ENCODE assay signal across 11 cellular contexts in the genomic region with DNA sequence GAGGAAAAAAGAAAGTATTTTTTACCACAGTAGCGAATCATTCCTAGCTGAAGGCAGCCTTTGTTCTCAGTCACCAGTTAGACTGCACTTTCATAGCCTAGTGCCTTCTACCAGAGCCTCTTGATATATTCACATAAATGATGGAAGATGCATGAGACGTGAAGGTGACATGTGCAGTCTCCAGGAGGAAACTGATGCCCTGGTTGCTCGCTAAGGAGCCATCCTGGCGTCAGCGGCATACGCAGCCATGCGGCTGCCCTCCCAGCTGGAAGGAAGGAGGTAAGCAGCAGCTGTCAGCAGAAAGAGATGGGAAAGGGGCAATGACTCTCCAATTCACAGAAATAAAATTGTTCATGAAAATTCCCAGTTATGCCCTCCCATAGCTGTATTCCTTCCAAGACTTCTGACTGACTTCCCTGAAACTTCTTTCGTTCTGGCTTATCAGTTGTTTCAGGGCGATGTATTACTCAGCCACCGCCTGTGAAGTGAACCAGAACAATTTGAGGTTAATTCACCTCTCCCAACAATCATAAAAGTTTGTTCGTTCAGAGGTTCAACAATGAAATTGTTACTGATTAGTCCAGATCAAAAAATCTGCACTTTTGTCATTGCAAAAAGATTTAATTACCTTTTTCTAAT.
DNase-seq lines count a peak whose midpoint lies in the region; TF ChIP-seq lines count a peak whose summit lies in the region.
"Had no signal": no experiment of that assay in that cellular context is flagged by ENCODE, and none has a peak within 500 bp of the region (broad histone marks: within the 10 kb centered on the region; RNA-seq: fewer than 3 reads in every experiment).

No MANE protein-coding gene starts in this region.

- H3K27me3 ChIP-seq in BE2C (no peaks in the 10 kb centered on the region), ovary (no peaks in the 10 kb centered on the region), HAP-1 (ENCODE audit: low read depth) (no peaks in the 10 kb centered on the region), suprapubic skin (no peaks in the 10 kb centered on the region)
- H3K27me3 ChIP-seq: BLaER1 treated with 17β-estradiol and CSF1 and Interleukin-3, amounts not matched to agents 10 nM and 100 nM had no signal

- H3K4me3 ChIP-seq in BE2C (ENCODE audit: low read depth, low read length) (peak overlapping the region; percentile 43), fibroblast of the aortic adventitia (ENCODE audit: low read depth, low read length) (peak overlapping the region; percentile 53), ovary (peak overlapping the region; percentile 28), HAP-1 (no peak overlapping the region), suprapubic skin (no peak overlapping the region)
- H3K4me3 ChIP-seq: BLaER1 treated with 17β-estradiol and CSF1 and Interleukin-3, amounts not matched to agents 10 nM and 100 nM; K562 had no signal

- H3K9me3 ChIP-seq in BE2C (no peaks in the 10 kb centered on the region), ovary (no peaks in the 10 kb centered on the region), HAP-1 (no peaks in the 10 kb centered on the region), suprapubic skin (no peaks in the 10 kb centered on the region)
- H3K9me3 ChIP-seq: BLaER1 treated with 17β-estradiol and CSF1 and Interleukin-3, amounts not matched to agents 10 nM and 100 nM had no signal

- in situ Hi-C loops in HAP-1 (cut with MboI; ENCODE audit: low sequenced_read_pairs): no loop called here

- TF ChIP-seq POLR2A in ovary (IDR thresholded peaks at IDR 0.05) (no peak), suprapubic skin (IDR thresholded peaks at IDR 0.05) (no peak)

- H3K36me3 ChIP-seq in BE2C (no peaks in the 10 kb centered on the region), ovary (no peaks in the 10 kb centered on the region), HAP-1 (replicated peaks) (no peaks in the 10 kb centered on the region), suprapubic skin (no peaks in the 10 kb centered on the region)
- H3K36me3 ChIP-seq: BLaER1 treated with 17β-estradiol and CSF1 and Interleukin-3, amounts not matched to agents 10 nM and 100 nM had no signal

- H3K27ac ChIP-seq in ovary (peak overlapping the region; percentile 67 to 81), suprapubic skin (no peak overlapping the region)
- H3K27ac ChIP-seq: BLaER1 treated with 17β-estradiol and CSF1 and Interleukin-3, amounts not matched to agents 10 nM and 100 nM had no signal

- TF ChIP-seq CTCF in BE2C (IDR thresholded peaks at IDR 0.05; ENCODE audit: low read depth, low read length) (no peak), fibroblast of the aortic adventitia (IDR thresholded peaks at IDR 0.05; ENCODE audit: insufficient read depth, low read length) (no peak), ovary (IDR thresholded peaks at IDR 0.05) (no peak), suprapubic skin (IDR thresholded peaks at IDR 0.05) (no peak)

- 11 to 22% (median 12%) methylated on average over 11 of the region's 11 CpGs for WGBS in ovary, 3 donors
- 57% methylated on average over 11 of the region's 11 CpGs for WGBS in suprapubic skin

- intact Hi-C loops in ovary (cut with DNase I): loop anchor here in 2 of 4 donors (5.0 kb wide), 2 partner anchors 333 to 338 kb away; partner anchors contain the start of genes NR2F1 (in 1 of the 2) and NR2F1-AS1 (in 1 of the 2)

- DNase-seq in BE2C (peak; percentile 37), SHP77 treated with DMSO at 0.1 percent for 48 hours (lab: John Stamatoyannopoulos, UW) (peak; percentile 16), fibroblast of the aortic adventitia (ENCODE audit: low read depth) (peak; percentile 71), ovary (peak in 1 of 5 donors; percentile 29), HAP-1 (ENCODE audit: low spot score in 2 of 2) (no peak), D341Med (ENCODE audit: low spot score) (no peak), HPDE6-E6E7 (ENCODE audit: extremely low spot score) (no peak), suprapubic skin (ENCODE audit: low spot score in 2 of 2) (no peak)
- DNase-seq: activated CD4-positive, alpha-beta T cell treated with anti-CD3 and anti-CD28 coated beads, Interleukin-2, amount 50 U/mL, for 4 hours had no signal

- TF ChIP-seq EP300 in ovary (IDR thresholded peaks at IDR 0.05) (no peak), suprapubic skin (IDR thresholded peaks at IDR 0.05) (no peak)

- peaks cover 10% of the 10 kb centered on the region for H3K4me1 ChIP-seq in BE2C
- H3K4me1 ChIP-seq in ovary (ENCODE audit: insufficient read depth): peaks cover 7% of the 10 kb centered on the region
- H3K4me1 ChIP-seq in HAP-1: no peaks in the 10 kb centered on the region
- H3K4me1 ChIP-seq in suprapubic skin: peaks cover 4% of the 10 kb centered on the region
- H3K4me1 ChIP-seq: BLaER1 treated with 17β-estradiol and CSF1 and Interleukin-3, amounts not matched to agents 10 nM and 100 nM had no signal

Comparison
In these comparisons a context has a peak if more than half of its experiments do, and no peak if none do; other contexts are left out.
1. DNase-seq: peak in BE2C (single experiment), SHP77 treated with DMSO at 0.1 percent for 48 hours (single experiment) and fibroblast of the aortic adventitia (single experiment); none in HAP-1 (0 of 2), D341Med (single experiment), HPDE6-E6E7 (single experiment) and suprapubic skin (0 of 2).
2. H3K4me3 ChIP-seq: peak in BE2C (single experiment), fibroblast of the aortic adventitia (single experiment) and ovary (single experiment); none in HAP-1 (single experiment) and suprapubic skin (single experiment).